ENCODE assay signal across 14 cellular contexts in genomic region chr10:9016930-9017329, GRCh38.
DNase-seq lines count a peak whose midpoint lies in the region; ATAC-seq and TF ChIP-seq lines count a peak whose summit lies in the region.
"Had no signal": no experiment of that assay in that cellular context is flagged by ENCODE, and none has a peak within 500 bp of the region (broad histone marks: within the 10 kb centered on the region; RNA-seq: fewer than 3 reads in every experiment).

No MANE protein-coding gene starts in this region.

- CTCF ChIA-PET in CD8-positive, alpha-beta memory T cell (lab: Charles Lee) = no interaction called here
- CTCF ChIA-PET in activated CD4-positive, alpha-beta memory T cell treated with anti-CD3 and anti-CD28 coated beads, Interleukin-2, amount 10 ng/mL, durations not matched to agents 7 days and 5 days (lab: Charles Lee) = no interaction called here

- no peak for TF ChIP-seq CTCF in left ventricle myocardium inferior (IDR thresholded peaks at IDR 0.05; ENCODE audit: borderline replicate concordance)

- H3K36me3 Mint-ChIP-seq in activated T-cell treated with anti-CD3 and anti-CD28 coated beads, Interleukin-2, amount 50 U/mL, for 4 hours (ENCODE audit: insufficient read depth) = no peaks in the 10 kb centered on the region
- no peaks in the 10 kb centered on the region for H3K36me3 Mint-ChIP-seq in CD8-positive, alpha-beta memory T cell
- no peaks in the 10 kb centered on the region for H3K36me3 Mint-ChIP-seq in activated CD4-positive, alpha-beta memory T cell treated with anti-CD3 and anti-CD28 coated beads, Interleukin-2, amount 10 ng/mL, durations not matched to agents 7 days and 5 days (ENCODE audit: low read depth)

- H3K4me1 ChIP-seq in CD8-positive, alpha-beta memory T cell (ENCODE audit: insufficient read depth, low read length) = no peaks in the 10 kb centered on the region
- H3K4me1 ChIP-seq in mononuclear cell (ENCODE audit: insufficient read depth, low read length) (no peaks in the 10 kb centered on the region), left ventricle myocardium inferior (no peaks in the 10 kb centered on the region)
- H3K4me1 ChIP-seq: A549 had no signal

- peaks cover 5% of the 10 kb centered on the region for H3K4me1 Mint-ChIP-seq in activated T-cell treated with anti-CD3 and anti-CD28 coated beads, Interleukin-2, amount 50 U/mL, for 4 hours (ENCODE audit: low read depth)
- H3K4me1 Mint-ChIP-seq in CD8-positive, alpha-beta memory T cell = peaks cover 0 to 20% (median 0%) of the 10 kb centered on the region in 3 donors
- peaks cover 3% of the 10 kb centered on the region for H3K4me1 Mint-ChIP-seq in activated CD4-positive, alpha-beta memory T cell treated with anti-CD3 and anti-CD28 coated beads, Interleukin-2, amount 10 ng/mL, durations not matched to agents 7 days and 5 days

- peak overlapping the region in 5 of 8 donors; percentile 0 to 96 (median 47) for H3K27ac Mint-ChIP-seq in CD8-positive, alpha-beta memory T cell
- peak overlapping the region; percentile 20 for H3K27ac Mint-ChIP-seq in activated CD4-positive, alpha-beta memory T cell treated with anti-CD3 and anti-CD28 coated beads, Interleukin-2, amount 10 ng/mL, durations not matched to agents 7 days and 5 days

- no peaks in the 10 kb centered on the region for H3K9me3 ChIP-seq in CD8-positive, alpha-beta memory T cell (ENCODE audit: low read length)
- H3K9me3 ChIP-seq in mononuclear cell (ENCODE audit: low read depth, low read length) = no peaks in the 10 kb centered on the region
- H3K9me3 ChIP-seq in left ventricle myocardium inferior (replicated peaks) = no peaks in the 10 kb centered on the region
- H3K9me3 ChIP-seq: A549 had no signal

- H3K4me3 Mint-ChIP-seq in activated T-cell treated with anti-CD3 and anti-CD28 coated beads, Interleukin-2, amount 50 U/mL, for 4 hours = peak overlapping the region; percentile 62
- H3K4me3 Mint-ChIP-seq in CD8-positive, alpha-beta memory T cell = peak overlapping the region in 6 of 7 donors; percentile 21 to 80 (median 34)
- H3K4me3 Mint-ChIP-seq in activated CD4-positive, alpha-beta memory T cell treated with anti-CD3 and anti-CD28 coated beads, Interleukin-2, amount 10 ng/mL, durations not matched to agents 7 days and 5 days = peak overlapping the region; percentile 32

- no peak for DNase-seq in activated T-cell treated with anti-CD3 and anti-CD28 coated beads, Interleukin-2, amount 50 U/mL, for 4 hours
- DNase-seq in activated T-cell treated with anti-CD3 and anti-CD28 coated beads, Interleukin-2, amount 50 U/mL, for 48 hours = no peak
- DNase-seq in CD8-positive, alpha-beta memory T cell = no peak
- DNase-seq in activated CD4-positive, alpha-beta memory T cell treated with anti-CD3 and anti-CD28 coated beads, Interleukin-2, amount 10 ng/mL, durations not matched to agents 7 days and 5 days = no peak
- DNase-seq in left ventricle myocardium inferior = no peak
- DNase-seq: DMS79, MV-4-11, NCI-H1694 treated with DMSO at 0.1 percent for 48 hours had no signal

- POLR2A ChIA-PET in CD8-positive, alpha-beta memory T cell (lab: Charles Lee) = interaction anchor here (0.6 kb wide), 1 partner anchor 245 kb away, joined by 3 read pairs; no protein-coding TSS in a partner anchor
- POLR2A ChIA-PET in activated CD4-positive, alpha-beta memory T cell treated with anti-CD3 and anti-CD28 coated beads, Interleukin-2, amount 10 ng/mL, durations not matched to agents 7 days and 5 days (lab: Charles Lee) = interaction anchor here (0.9 to 1.7 kb wide), 4 partner anchors 8 to 967 kb away, joined by 3 to 4 read pairs (median 4); no protein-coding TSS in a partner anchor

- H3K36me3 ChIP-seq in CD8-positive, alpha-beta memory T cell (ENCODE audit: insufficient read depth, low read length) = no peaks in the 10 kb centered on the region
- no peaks in the 10 kb centered on the region for H3K36me3 ChIP-seq in left ventricle myocardium inferior

- no peaks in the 10 kb centered on the region for H3K27me3 ChIP-seq in CD8-positive, alpha-beta memory T cell (ENCODE audit: insufficient read depth, low read length, poor library complexity, severe bottlenecking)
- H3K27me3 ChIP-seq in mononuclear cell (ENCODE audit: insufficient read depth, low read length) = no peaks in the 10 kb centered on the region
- no peaks in the 10 kb centered on the region for H3K27me3 ChIP-seq in left ventricle myocardium inferior (ENCODE audit: low read depth)

- intact Hi-C loops in left ventricle myocardium inferior (cut with micrococcal nuclease) = no loop called here

- H3K9me3 Mint-ChIP-seq in activated T-cell treated with anti-CD3 and anti-CD28 coated beads, Interleukin-2, amount 50 U/mL, for 4 hours = no peaks in the 10 kb centered on the region
- no peaks in the 10 kb centered on the region for H3K9me3 Mint-ChIP-seq in CD8-positive, alpha-beta memory T cell
- H3K9me3 Mint-ChIP-seq in activated CD4-positive, alpha-beta memory T cell treated with anti-CD3 and anti-CD28 coated beads, Interleukin-2, amount 10 ng/mL, durations not matched to agents 7 days and 5 days = no peaks in the 10 kb centered on the region

- no peak for ATAC-seq in activated T-cell treated with anti-CD3 and anti-CD28 coated beads, Interleukin-2, amount 50 U/mL, for 4 hours
- no peak for ATAC-seq in HG03442 (IDR thresholded peaks at IDR 0.05; ENCODE audit: unreplicated experiment)
- ATAC-seq: A549, Panc1 had no signal

- peaks cover 5% of the 10 kb centered on the region for H3K27me3 Mint-ChIP-seq in activated T-cell treated with anti-CD3 and anti-CD28 coated beads, Interleukin-2, amount 50 U/mL, for 4 hours (ENCODE audit: low read depth)
- H3K27me3 Mint-ChIP-seq in CD8-positive, alpha-beta memory T cell = peaks cover 9 to 19% of the 10 kb centered on the region in 2 donors
- peaks cover 6% of the 10 kb centered on the region for H3K27me3 Mint-ChIP-seq in activated CD4-positive, alpha-beta memory T cell treated with anti-CD3 and anti-CD28 coated beads, Interleukin-2, amount 10 ng/mL, durations not matched to agents 7 days and 5 days

- no peak overlapping the region for H3K4me3 ChIP-seq in CD8-positive, alpha-beta memory T cell (ENCODE audit: low read length)
- peak overlapping the region; percentile 3 for H3K4me3 ChIP-seq in mononuclear cell (ENCODE audit: low read length)
- H3K4me3 ChIP-seq in left ventricle myocardium inferior = no peak overlapping the region
- H3K4me3 ChIP-seq: A549 had no signal

- no peak overlapping the region for H3K27ac ChIP-seq in CD8-positive, alpha-beta memory T cell (ENCODE audit: low read depth, low read length)
- H3K27ac ChIP-seq in left ventricle myocardium inferior (replicated peaks) = no peak overlapping the region
- H3K27ac ChIP-seq: A549, HL-60, KMS-11 had no signal
